8 cellular contexts compared by ENCODE assay signal in the genomic region with DNA sequence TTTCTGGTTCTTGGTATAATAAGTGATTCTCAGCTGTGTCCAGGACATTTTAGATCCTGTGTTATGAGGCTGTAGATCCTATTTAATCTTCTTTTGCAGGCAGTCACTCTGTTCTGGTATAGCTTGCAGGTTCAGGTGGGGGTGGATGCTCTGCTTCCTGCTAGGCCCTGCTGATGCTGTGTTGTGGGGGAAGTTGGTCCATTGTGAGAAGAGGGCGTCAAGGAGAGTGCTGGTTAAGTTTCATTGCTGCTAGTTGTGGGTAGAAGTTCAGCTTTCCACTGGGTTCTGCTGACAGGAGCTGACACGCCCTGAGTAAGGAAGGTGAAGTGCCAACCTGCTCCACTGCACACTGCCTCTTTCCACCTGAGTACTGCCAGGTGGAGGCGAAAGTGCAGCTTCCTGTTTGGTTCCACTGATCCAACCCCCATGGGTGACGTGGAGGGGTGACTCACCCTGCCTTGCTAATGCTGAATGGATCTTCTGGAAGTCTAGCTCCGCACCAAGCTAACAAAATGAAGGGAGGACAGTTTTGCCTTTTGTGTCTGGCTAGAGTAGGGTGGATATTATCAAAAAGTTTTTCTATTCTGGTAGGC. TPM values are rescaled to one million over a fixed set of nuclear protein-coding genes. Genes with fewer than 3 reads are reported as not detected.
DNase-seq lines count a peak whose midpoint lies in the region; ATAC-seq and TF ChIP-seq lines count a peak whose summit lies in the region.

No MANE protein-coding gene starts in this region.

- H2BK20ac ChIP-seq in IMR-90 (ENCODE audit: low read depth, low read length): no peak overlapping the region

- TF ChIP-seq RAD21 in IMR-90 (IDR thresholded peaks at IDR 0.05; ENCODE audit: low read length): no peak

- H3K56ac ChIP-seq in IMR-90 (ENCODE audit: extremely low read depth, insufficient read depth, low read length): no peak overlapping the region

- H4K20me1 ChIP-seq in IMR-90 (ENCODE audit: insufficient read depth, low read length): no peaks in the 10 kb centered on the region

- CTCF ChIA-PET in IMR-90 (lab: Yijun Ruan, JAX): interaction anchor here (0.8 kb wide), 1 partner anchor 301 kb away, joined by 3 read pairs; no protein-coding TSS in a partner anchor

- H3K36me3 ChIP-seq in IMR-90 (ENCODE audit: control insufficient read depth, insufficient read depth, low read length): no peaks in the 10 kb centered on the region

- H3K4me2 ChIP-seq in IMR-90 (ENCODE audit: low read depth, low read length): no peak overlapping the region

- H3K4me3 ChIP-seq in IMR-90 (ENCODE audit: insufficient read depth, low read depth, low read length): no peak overlapping the region

- H2BK120ac ChIP-seq in IMR-90 (ENCODE audit: low read depth, low read length): no peak overlapping the region

- H3K4ac ChIP-seq in IMR-90 (ENCODE audit: low read depth, low read length): no peak overlapping the region

- H3K79me1 ChIP-seq in IMR-90 (ENCODE audit: low read depth in 1 of 2, low read length in 2 of 2): no peaks in the 10 kb centered on the region

- no peaks in the 10 kb centered on the region for H3K27me3 ChIP-seq in IMR-90 (ENCODE audit: control insufficient read depth, insufficient read depth, low read length)

- no peak for DNase-seq in IMR-90
- peak; percentile 62 to 66 for DNase-seq in activated T-cell treated with anti-CD3 and anti-CD28 coated beads, Interleukin-2, amount 50 U/mL, for 72 hours
- DNase-seq in naive thymus-derived CD8-positive, alpha-beta T cell: peak in 8 of 10 donors; percentile 14 to 72 (median 31)
- no peak for DNase-seq in RPMI8226
- no peak for DNase-seq in left cardiac atrium
- DNase-seq in sciatic nerve (ENCODE audit: low spot score): no peak
- no peak for DNase-seq in NCI-H526 (lab: John Stamatoyannopoulos, UW)

- peaks cover 4 to 7% of the 10 kb centered on the region in 2 donors for H3K36me3 Mint-ChIP-seq in activated T-cell treated with anti-CD3 and anti-CD28 coated beads, Interleukin-2, amount 50 U/mL, for 72 hours (ENCODE audit: insufficient read depth in 2 of 2)
- peaks cover under 1 to 66% (median 23%) of the 10 kb centered on the region in 3 donors for H3K36me3 Mint-ChIP-seq in naive thymus-derived CD8-positive, alpha-beta T cell

- H3K9ac ChIP-seq in IMR-90 (ENCODE audit: low read depth, low read length): no peak overlapping the region

- H2AK9ac ChIP-seq in IMR-90 (replicated peaks; ENCODE audit: low read depth, low read length, poor library complexity): no peak overlapping the region

- H2BK5ac ChIP-seq in IMR-90 (ENCODE audit: low read depth, low read length, poor library complexity, severe bottlenecking): no peak overlapping the region

- no peak overlapping the region for H3K14ac ChIP-seq in IMR-90 (replicated peaks; ENCODE audit: low read depth, low read length)

- no peaks in the 10 kb centered on the region for H3K9me1 ChIP-seq in IMR-90 (ENCODE audit: insufficient read depth, low read length)

- dilution Hi-C loops in IMR-90 (cut with HindIII; ENCODE audit: low sequenced_read_pairs, unreplicated experiment): no loop called here

- intact Hi-C loops in IMR-90 (cut with micrococcal nuclease): loop anchor here (10.0 kb wide), 2 partner anchors 187 to 497 kb away; partner anchors contain the start of gene TRPM6
- intact Hi-C loops in left cardiac atrium (cut with DNase I): loop anchor here (5.0 to 10.0 kb wide), 2 partner anchors 297 to 299 kb away; no protein-coding TSS in a partner anchor
- intact Hi-C loops in sciatic nerve (cut with DNase I): no loop called here

- no peak overlapping the region for H4K5ac ChIP-seq in IMR-90 (ENCODE audit: low read depth, low read length)

- no peaks in the 10 kb centered on the region for H3K4me1 ChIP-seq in IMR-90 (ENCODE audit: control insufficient read depth, insufficient read depth, low read length)

- no peak overlapping the region for H3K27ac ChIP-seq in IMR-90 (ENCODE audit: insufficient read depth, low read length)

- H2AK5ac ChIP-seq in IMR-90 (ENCODE audit: low read depth, low read length): no peak overlapping the region

- no peaks in the 10 kb centered on the region for H3K9me3 ChIP-seq in IMR-90 (ENCODE audit: control insufficient read depth, insufficient read depth, low read length)

- no peak overlapping the region for H3K18ac ChIP-seq in IMR-90 (ENCODE audit: low read depth, low read length)

- H3K9me3 Mint-ChIP-seq in activated T-cell treated with anti-CD3 and anti-CD28 coated beads, Interleukin-2, amount 50 U/mL, for 72 hours: no peaks in the 10 kb centered on the region
- H3K9me3 Mint-ChIP-seq in naive thymus-derived CD8-positive, alpha-beta T cell: no peaks in the 10 kb centered on the region

- H3K4me1 Mint-ChIP-seq in activated T-cell treated with anti-CD3 and anti-CD28 coated beads, Interleukin-2, amount 50 U/mL, for 72 hours (ENCODE audit: low read depth): peaks cover 25% of the 10 kb centered on the region
- H3K4me1 Mint-ChIP-seq in naive thymus-derived CD8-positive, alpha-beta T cell: peaks cover 9 to 22% (median 16%) of the 10 kb centered on the region in 4 donors

- TF ChIP-seq CTCF in IMR-90 (conservative IDR thresholded peaks at IDR 0.05; ENCODE audit: low read depth, low read length): no peak

- POLR2A ChIA-PET in IMR-90 (lab: Charles Lee; ENCODE audit: unreplicated experiment): no interaction called here
- POLR2A ChIA-PET in naive thymus-derived CD8-positive, alpha-beta T cell (lab: Charles Lee): interaction anchor here (0.8 to 1.4 kb wide), 2 partner anchors 15 to 17 kb away, joined by 3 read pairs; partner anchors contain the start of genes NMRK1 and OSTF1

- peak overlapping the region; percentile 13 to 16 for H3K4me3 Mint-ChIP-seq in activated T-cell treated with anti-CD3 and anti-CD28 coated beads, Interleukin-2, amount 50 U/mL, for 72 hours
- H3K4me3 Mint-ChIP-seq in naive thymus-derived CD8-positive, alpha-beta T cell: no peak overlapping the region

- peak overlapping the region; percentile 57 for H3K27ac Mint-ChIP-seq in activated T-cell treated with anti-CD3 and anti-CD28 coated beads, Interleukin-2, amount 50 U/mL, for 72 hours
- peak overlapping the region; percentile 32 to 85 (median 68) for H3K27ac Mint-ChIP-seq in naive thymus-derived CD8-positive, alpha-beta T cell

- no peaks in the 10 kb centered on the region for H3K27me3 Mint-ChIP-seq in activated T-cell treated with anti-CD3 and anti-CD28 coated beads, Interleukin-2, amount 50 U/mL, for 72 hours (ENCODE audit: low read depth)
- H3K27me3 Mint-ChIP-seq in naive thymus-derived CD8-positive, alpha-beta T cell: no peaks in the 10 kb centered on the region

- ATAC-seq in GM19452 (IDR thresholded peaks at IDR 0.05; ENCODE audit: unreplicated experiment) (peak; percentile 60), IMR-90 (ENCODE audit: low read depth) (no peak), left cardiac atrium (no peak), sciatic nerve (no peak)
- peak; percentile 76 to 93 for ATAC-seq in activated T-cell treated with anti-CD3 and anti-CD28 coated beads, Interleukin-2, amount 50 U/mL, for 72 hours (replicated peaks in 1 of 2)
- peak; percentile 83 to 88 for ATAC-seq in naive thymus-derived CD8-positive, alpha-beta T cell

- peak overlapping the region; percentile 18 for H2AFZ ChIP-seq in IMR-90 (replicated peaks; ENCODE audit: low read length, poor library complexity)

- in situ Hi-C loops in IMR-90 (cut with MboI; ENCODE audit: low sequenced_read_pairs): no loop called here

- H4K8ac ChIP-seq in IMR-90 (ENCODE audit: low read depth in 2 of 2, low read length in 2 of 2): peak overlapping the region in 1 of 2 experiments; percentile 51; a peak in 1 of 4 replicates

- no TSS peak for BruUV-seq in IMR-90 (replicated peaks; lab: Mats Ljungman, UMichigan)

- no peak overlapping the region for H4K91ac ChIP-seq in IMR-90 (ENCODE audit: insufficient read depth, low read depth, low read length)

- no peak overlapping the region for H3K23ac ChIP-seq in IMR-90 (ENCODE audit: low read depth, low read length)

- WGBS in IMR-90 (ENCODE audit: extremely low coverage in 2 of 2, insufficient read length in 1 of 2), 2 experiments: no CpG with 5 or more reads among the region's 5 CpGs

- no peak for TF ChIP-seq POLR2A in IMR-90 (IDR thresholded peaks at IDR 0.05; ENCODE audit: low read depth, low read length)

- H2BK15ac ChIP-seq in IMR-90 (ENCODE audit: low read depth, low read length): no peak overlapping the region; the same call in 2 of the 3 replicates

TF ChIP-seq in IMR-90, 13 proteins besides CTCF, POLR2A, EP300 and RAD21 (continues in another document):
- no peak for TF ChIP-seq MXI1 (IDR thresholded peaks at IDR 0.05; ENCODE audit: borderline replicate concordance, low read depth, low read length)

RNA-seq across cellular contexts. Expression of gene NMRK1, which starts 16.3 kb away (rescaled TPM):
- 5.7 and 6.7 TPM in 2 replicates for total RNA-seq in IMR-90 (2012; rRNA removed)
- 5.3 and 5.9 TPM in 2 replicates for polyA plus RNA-seq in IMR-90 (2012; rRNA removed)
- polyA plus RNA-seq in IMR-90 (2012; cell fraction: cytosol; rRNA removed): 1.8 and 2.0 TPM in 2 replicates
- polyA plus RNA-seq in IMR-90 (2012; cell fraction: nucleus; rRNA removed; ENCODE audit: low replicate concordance): 1.8 and 18.7 TPM in 2 replicates
- total RNA-seq in activated T-cell treated with anti-CD3 and anti-CD28 coated beads, Interleukin-2, amount 50 U/mL, for 72 hours: 10 to 100 TPM; 41.0 to 59.3 TPM
- 10 to 100 TPM; 79.5 to 85.3 TPM for total RNA-seq in naive thymus-derived CD8-positive, alpha-beta T cell
- 10 to 100 TPM; 43.0 to 67.5 (median 55.4) TPM for polyA plus RNA-seq in naive thymus-derived CD8-positive, alpha-beta T cell
- total RNA-seq in left cardiac atrium: 10 to 100 TPM; 21.4 to 23.3 TPM
- total RNA-seq in sciatic nerve: 30.7 TPM

RNA-seq across cellular contexts. Expression of gene OSTF1, which starts 16.7 kb away (rescaled TPM):
- total RNA-seq in IMR-90 (2012; rRNA removed) (41.6 and 50.0 TPM in 2 replicates), left cardiac atrium (10 to 100 TPM; 32.7 to 35.7 TPM), sciatic nerve (57.6 TPM)
- polyA plus RNA-seq in IMR-90 (2012; rRNA removed): 15.4 and 17.1 TPM in 2 replicates
- polyA plus RNA-seq in IMR-90 (2012; cell fraction: cytosol; rRNA removed): 4.7 and 5.2 TPM in 2 replicates
- polyA plus RNA-seq in IMR-90 (2012; cell fraction: nucleus; rRNA removed; ENCODE audit: low replicate concordance): 0.84 and 6.2 TPM in 2 replicates
- total RNA-seq in activated T-cell treated with anti-CD3 and anti-CD28 coated beads, Interleukin-2, amount 50 U/mL, for 72 hours: 100 to 1,000 TPM in 1 of 2 donors, 10 to 100 TPM in 1; 71.9 to 109 TPM
- 10 to 100 TPM; 51.6 to 53.4 TPM for total RNA-seq in naive thymus-derived CD8-positive, alpha-beta T cell
- 100 to 1,000 TPM; 131 to 151 (median 132) TPM for polyA plus RNA-seq in naive thymus-derived CD8-positive, alpha-beta T cell

RNA-seq across cellular contexts. Expression of gene CARNMT1, which starts 43.5 kb away (rescaled TPM):
- total RNA-seq in IMR-90 (2012; rRNA removed): 10.0 and 21.1 TPM in 2 replicates
- 4.9 and 5.5 TPM in 2 replicates for polyA plus RNA-seq in IMR-90 (2012; rRNA removed)
- 6.0 and 9.9 TPM in 2 replicates for polyA plus RNA-seq in IMR-90 (2012; cell fraction: cytosol; rRNA removed)
- 3.4 and 5.2 TPM in 2 replicates for polyA plus RNA-seq in IMR-90 (2012; cell fraction: nucleus; rRNA removed; ENCODE audit: low replicate concordance)
- 10 to 100 TPM; 18.6 to 19.8 TPM for total RNA-seq in activated T-cell treated with anti-CD3 and anti-CD28 coated beads, Interleukin-2, amount 50 U/mL, for 72 hours
- 10 to 100 TPM; 33.0 to 41.3 TPM for total RNA-seq in naive thymus-derived CD8-positive, alpha-beta T cell
- polyA plus RNA-seq in naive thymus-derived CD8-positive, alpha-beta T cell: 10 to 100 TPM; 11.1 to 16.2 (median 12.8) TPM
- total RNA-seq in left cardiac atrium: 10 to 100 TPM; 13.4 to 13.5 TPM
- 13.6 TPM for total RNA-seq in sciatic nerve

Comparison
In these comparisons a context has a peak if more than half of its experiments do, and no peak if none do; other contexts are left out.
1. ATAC-seq: peak in GM19452 (single experiment), activated T-cell treated with anti-CD3 and anti-CD28 coated beads, Interleukin-2, amount 50 U/mL, for 72 hours (2 of 2) and naive thymus-derived CD8-positive, alpha-beta T cell (2 of 2); none in IMR-90 (single experiment), left cardiac atrium (0 of 2) and sciatic nerve (single experiment).
2. DNase-seq: peak in activated T-cell treated with anti-CD3 and anti-CD28 coated beads, Interleukin-2, amount 50 U/mL, for 72 hours (2 of 2) and naive thymus-derived CD8-positive, alpha-beta T cell (8 of 10); none in IMR-90 (single experiment), RPMI8226 (single experiment), left cardiac atrium (single experiment), sciatic nerve (single experiment) and NCI-H526 (0 of 2).
3. H3K4me3 Mint-ChIP-seq: peak in activated T-cell treated with anti-CD3 and anti-CD28 coated beads, Interleukin-2, amount 50 U/mL, for 72 hours (2 of 2); none in naive thymus-derived CD8-positive, alpha-beta T cell (0 of 10).